Comparison of ENCODE assay signal across 32 cellular contexts in genomic region chr15:72354496-72354895, GRCh38. TPM values are rescaled to one million over a fixed set of nuclear protein-coding genes. Genes with fewer than 3 reads are reported as not detected.
"Had no signal": no experiment of that assay in that cellular context is flagged by ENCODE, and none has a peak within 500 bp of the region (broad histone marks: within the 10 kb centered on the region; RNA-seq: fewer than 3 reads in every experiment).

No MANE protein-coding gene starts in this region.

- H3K27me3 ChIP-seq: brain microvascular endothelial cell, esophagus squamous epithelium, gastroesophageal sphincter had no signal

- DNase-seq: activated CD4-positive, alpha-beta memory T cell treated with anti-CD3 and anti-CD28 coated beads for 36 hours; activated CD4-positive, alpha-beta T cell treated with anti-CD3 and anti-CD28 coated beads for 36 hours; activated CD4-positive, alpha-beta T cell treated with anti-CD3 and anti-CD28 coated beads, Interleukin-2, amount 10 ng/mL, durations not matched to agents 24 days and 14 days; activated CD4-positive, CD25-positive, alpha-beta regulatory T cell; activated CD4-positive, CD25-positive, alpha-beta regulatory T cell treated with anti-CD3 and anti-CD28 coated beads, Interleukin-2, amount 50 U/mL, for 72 hours; activated CD8-positive, alpha-beta T cell treated with anti-CD3 and anti-CD28 coated beads, Interleukin-2, amount 10 ng/mL, durations not matched to agents 7 days and 5 days; activated effector memory CD4-positive, alpha-beta T cell treated with anti-CD3 and anti-CD28 coated beads, Interleukin-2, amount 50 U/mL, for 16 hours; activated naive CD4-positive, alpha-beta T cell treated with anti-CD3 and anti-CD28 coated beads for 36 hours; activated T-cell treated with anti-CD3 and anti-CD28 coated beads, Interleukin-2, amount 50 U/mL, for 4 hours; amniotic stem cell; anterior cingulate cortex; brain microvascular endothelial cell; caudate nucleus; cortex of kidney; dermis blood vessel endothelial cell; effector CD4-positive, alpha-beta T cell; effector memory CD8-positive, alpha-beta T cell; esophagus squamous epithelium; foreskin melanocyte; T-helper 1 cell; T-helper 2 cell had no signal

- H3K4me3 ChIP-seq: esophagus squamous epithelium, gastroesophageal sphincter had no signal

- ATAC-seq: activated CD4-positive, alpha-beta T cell treated with anti-CD3 and anti-CD28 coated beads for 36 hours; activated CD8-positive, alpha-beta T cell treated with anti-CD3 and anti-CD28 coated beads, Interleukin-2, amount 10 ng/mL, durations not matched to agents 7 days and 5 days; activated T-cell treated with anti-CD3 and anti-CD28 coated beads, Interleukin-2, amount 50 U/mL, for 4 hours; effector memory CD8-positive, alpha-beta T cell; gastroesophageal sphincter had no signal

- H3K9me3 Mint-ChIP-seq: activated CD4-positive, alpha-beta memory T cell treated with anti-CD3 and anti-CD28 coated beads for 36 hours; activated CD4-positive, alpha-beta T cell treated with anti-CD3 and anti-CD28 coated beads, Interleukin-2, amount 10 ng/mL, durations not matched to agents 24 days and 14 days; activated naive CD4-positive, alpha-beta T cell treated with anti-CD3 and anti-CD28 coated beads for 36 hours; activated T-cell treated with anti-CD3 and anti-CD28 coated beads, Interleukin-2, amount 50 U/mL, for 4 hours; activated T-helper 2 cell treated with anti-CD3 and anti-CD28 coated beads, Interferon-gamma antibody, Interleukin-2, Interleukin-4, amounts not matched to agents 10 μg/mL and 5 μg/mL and 100 μg/mL, durations not matched to agents 14 hours and 24 hours and 36 hours; effector memory CD8-positive, alpha-beta T cell had no signal

- H3K9me3 ChIP-seq: esophagus squamous epithelium, gastroesophageal sphincter had no signal

- H3K27me3 Mint-ChIP-seq: activated CD4-positive, alpha-beta memory T cell treated with anti-CD3 and anti-CD28 coated beads for 36 hours; activated CD4-positive, alpha-beta T cell treated with anti-CD3 and anti-CD28 coated beads for 36 hours; activated CD4-positive, alpha-beta T cell treated with anti-CD3 and anti-CD28 coated beads, Interleukin-2, amount 10 ng/mL, durations not matched to agents 24 days and 14 days; activated naive CD8-positive, alpha-beta T cell; effector memory CD8-positive, alpha-beta T cell had no signal

- H3K27ac Mint-ChIP-seq: activated CD4-positive, alpha-beta memory T cell treated with anti-CD3 and anti-CD28 coated beads for 36 hours; activated CD4-positive, alpha-beta T cell treated with anti-CD3 and anti-CD28 coated beads for 36 hours; activated CD4-positive, alpha-beta T cell treated with anti-CD3 and anti-CD28 coated beads, Interleukin-2, amount 10 ng/mL, durations not matched to agents 24 days and 14 days; activated CD8-positive, alpha-beta T cell treated with anti-CD3 and anti-CD28 coated beads, Interleukin-2, amount 10 ng/mL, durations not matched to agents 7 days and 5 days; activated naive CD4-positive, alpha-beta T cell treated with anti-CD3 and anti-CD28 coated beads for 36 hours; activated naive CD8-positive, alpha-beta T cell; activated T-helper 2 cell treated with anti-CD3 and anti-CD28 coated beads, Interferon-gamma antibody, Interleukin-2, Interleukin-4, amounts not matched to agents 10 μg/mL and 5 μg/mL and 100 μg/mL, durations not matched to agents 14 hours and 24 hours and 36 hours; effector memory CD8-positive, alpha-beta T cell had no signal

- H3K27ac ChIP-seq: brain microvascular endothelial cell, epithelial cell of prostate, esophagus squamous epithelium, gastroesophageal sphincter had no signal

- H3K4me3 Mint-ChIP-seq: activated CD4-positive, alpha-beta memory T cell treated with anti-CD3 and anti-CD28 coated beads for 36 hours; activated CD4-positive, alpha-beta T cell treated with anti-CD3 and anti-CD28 coated beads for 36 hours; activated CD4-positive, alpha-beta T cell treated with anti-CD3 and anti-CD28 coated beads, Interleukin-2, amount 10 ng/mL, durations not matched to agents 24 days and 14 days; activated CD8-positive, alpha-beta T cell treated with anti-CD3 and anti-CD28 coated beads, Interleukin-2, amount 10 ng/mL, durations not matched to agents 7 days and 5 days; activated naive CD4-positive, alpha-beta T cell treated with anti-CD3 and anti-CD28 coated beads for 36 hours; activated naive CD8-positive, alpha-beta T cell; activated T-cell treated with anti-CD3 and anti-CD28 coated beads, Interleukin-2, amount 50 U/mL, for 4 hours; effector memory CD8-positive, alpha-beta T cell had no signal

RNA-seq across cellular contexts. Expression of gene CELF6, which starts 34.5 kb away (rescaled TPM):
- total RNA-seq: astrocyte, fibroblast of villous mesenchyme had no signal

RNA-seq across cellular contexts. Expression of gene TMEM202, which starts 43.6 kb away (rescaled TPM):
- total RNA-seq: activated CD4-positive, alpha-beta memory T cell treated with anti-CD3 and anti-CD28 coated beads for 36 hours; activated CD4-positive, alpha-beta T cell treated with anti-CD3 and anti-CD28 coated beads for 36 hours; activated CD4-positive, alpha-beta T cell treated with anti-CD3 and anti-CD28 coated beads, Interleukin-2, amount 10 ng/mL, durations not matched to agents 24 days and 14 days; activated CD8-positive, alpha-beta T cell treated with anti-CD3 and anti-CD28 coated beads, Interleukin-2, amount 10 ng/mL, durations not matched to agents 7 days and 5 days; activated naive CD4-positive, alpha-beta T cell treated with anti-CD3 and anti-CD28 coated beads for 36 hours; activated T-cell treated with anti-CD3 and anti-CD28 coated beads, Interleukin-2, amount 50 U/mL, for 4 hours; activated T-helper 2 cell treated with anti-CD3 and anti-CD28 coated beads, Interferon-gamma antibody, Interleukin-2, Interleukin-4, amounts not matched to agents 10 μg/mL and 5 μg/mL and 100 μg/mL, durations not matched to agents 14 hours and 24 hours and 36 hours; astrocyte; chondrocyte; dermis blood vessel endothelial cell; esophagus squamous epithelium; fibroblast of lung; fibroblast of villous mesenchyme; gastroesophageal sphincter; glomerular endothelial cell had no signal
- polyA plus RNA-seq: adipose tissue, esophagus, fibroblast of lung had no signal
